In the genomic region with DNA sequence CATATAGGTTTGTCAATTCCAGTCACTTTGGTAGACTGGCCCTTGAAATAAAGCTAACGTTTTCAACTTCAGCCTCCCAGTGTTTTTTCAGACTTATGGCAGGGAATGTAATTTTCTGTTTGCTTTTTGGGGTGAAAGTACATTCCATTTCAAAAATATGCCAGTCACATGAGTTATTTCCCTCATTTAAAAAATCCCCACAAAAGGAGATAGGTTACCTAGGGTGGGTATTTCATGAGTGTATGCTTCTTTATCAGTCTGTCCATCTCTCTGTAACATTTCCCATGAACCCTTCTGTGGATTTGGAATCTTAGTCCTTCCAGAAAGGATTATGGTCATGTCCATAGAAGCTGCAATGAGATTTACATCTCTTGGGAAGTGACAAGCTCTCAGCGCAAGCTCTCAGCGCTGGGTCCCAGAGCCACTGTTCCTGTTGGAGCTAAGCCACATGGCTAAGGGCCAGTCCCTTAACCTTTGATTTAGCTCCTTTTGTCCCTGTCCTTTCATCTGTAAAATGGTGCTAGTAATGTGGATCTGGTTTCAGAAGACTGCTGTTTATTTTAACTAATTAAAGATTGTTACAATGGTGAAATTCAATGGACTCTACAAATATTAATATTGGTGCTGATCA, we compare ENCODE assay signal across 14 cellular contexts.
DNase-seq lines count a peak whose midpoint lies in the region; ATAC-seq, FAIRE-seq and TF ChIP-seq lines count a peak whose summit lies in the region.
"Had no signal": no experiment of that assay in that cellular context is flagged by ENCODE, and none has a peak within 500 bp of the region (broad histone marks: within the 10 kb centered on the region; RNA-seq: fewer than 3 reads in every experiment).

No MANE protein-coding gene starts in this region.

- CTCF ChIA-PET in WTC11 (lab: Charles Lee), result interaction anchor here (0.6 to 1.6 kb wide), 6 partner anchors 9 to 891 kb away, joined by 3 to 6 read pairs (median 4); no protein-coding TSS in a partner anchor

- no peak overlapping the region for H3K4me3 Mint-ChIP-seq in WTC11
- H3K4me3 Mint-ChIP-seq: activated naive CD8-positive, alpha-beta T cell treated with anti-CD3 and anti-CD28 coated beads, Interleukin-2, amount 10 ng/mL, durations not matched to agents 7 days and 5 days had no signal

- DNase-seq in Caki2 (ENCODE audit: low read depth) (peak; percentile 44), NCI-H1092 treated with DMSO at 0.1 percent for 48 hours (lab: John Stamatoyannopoulos, UW) (peak; percentile 84), WTC11 (ENCODE audit: low spot score) (no peak), lower lobe of right lung (no peak), frontal cortex (ENCODE audit: low spot score in 2 of 2) (no peak)
- DNase-seq in activated CD4-positive, alpha-beta T cell treated with anti-CD3 and anti-CD28 coated beads, Interleukin-2, amount 50 U/mL, for 48 hours, result no peak
- DNase-seq in activated naive CD4-positive, alpha-beta T cell treated with Interleukin-2 at 50 U/mL for 16 hours, result no peak
- DNase-seq: activated CD8-positive, alpha-beta memory T cell treated with anti-CD3 and anti-CD28 coated beads for 24 hours; activated naive CD8-positive, alpha-beta T cell treated with anti-CD3 and anti-CD28 coated beads, Interleukin-2, amount 10 ng/mL, durations not matched to agents 7 days and 5 days; MV-4-11; PC-3 had no signal

- TF ChIP-seq CTCF in WTC11 (IDR thresholded peaks at IDR 0.05) (no peak), lower lobe of right lung (IDR thresholded peaks at IDR 0.05) (no peak)

- POLR2A ChIA-PET in WTC11 (lab: Charles Lee), result interaction anchor here (0.5 kb wide), 1 partner anchor 265 kb away, joined by 3 read pairs; no protein-coding TSS in a partner anchor

- H3K4me1 ChIP-seq in lower lobe of right lung, result peaks cover 41% of the 10 kb centered on the region

- H3K27ac ChIP-seq in lower lobe of right lung, result no peak overlapping the region
- H3K27ac ChIP-seq: BLaER1 treated with 17β-estradiol and CSF1 and Interleukin-3, amounts not matched to agents 10 nM and 100 nM had no signal

- intact Hi-C loops in lower lobe of right lung (cut with DNase I), result no loop called here

- in situ Hi-C loops in Caki2 (cut with HindIII; ENCODE audit: low pct_unique_long_range_greater_than_20kb, low sequenced_read_pairs), result no loop called here

- ATAC-seq in WTC11, result peak; percentile 23
- ATAC-seq in lower lobe of right lung, result peak; percentile 25 to 29
- ATAC-seq in HG02610 (IDR thresholded peaks at IDR 0.05; ENCODE audit: unreplicated experiment), result no peak
- ATAC-seq: PC-3 had no signal

- peaks cover 37% of the 10 kb centered on the region for H3K4me1 Mint-ChIP-seq in WTC11

- FAIRE-seq in frontal cortex (lab: Jason Lieb, UNC), result no peak
- FAIRE-seq: keratinocyte had no signal

- no peaks in the 10 kb centered on the region for H3K27me3 Mint-ChIP-seq in WTC11 (ENCODE audit: low read depth)
- H3K27me3 Mint-ChIP-seq: activated naive CD8-positive, alpha-beta T cell treated with anti-CD3 and anti-CD28 coated beads, Interleukin-2, amount 10 ng/mL, durations not matched to agents 7 days and 5 days had no signal

- no peaks in the 10 kb centered on the region for H3K9me3 ChIP-seq in lower lobe of right lung
- H3K9me3 ChIP-seq: BLaER1 treated with 17β-estradiol and CSF1 and Interleukin-3, amounts not matched to agents 10 nM and 100 nM had no signal

- H3K27ac Mint-ChIP-seq in WTC11, result no peak overlapping the region
- H3K27ac Mint-ChIP-seq: activated naive CD8-positive, alpha-beta T cell treated with anti-CD3 and anti-CD28 coated beads, Interleukin-2, amount 10 ng/mL, durations not matched to agents 7 days and 5 days had no signal

- H3K4me3 ChIP-seq in lower lobe of right lung, result no peak overlapping the region
- H3K4me3 ChIP-seq: BLaER1 treated with 17β-estradiol and CSF1 and Interleukin-3, amounts not matched to agents 10 nM and 100 nM had no signal

- H3K27me3 ChIP-seq in lower lobe of right lung (ENCODE audit: low read depth), result no peaks in the 10 kb centered on the region
- H3K27me3 ChIP-seq: BLaER1 treated with 17β-estradiol and CSF1 and Interleukin-3, amounts not matched to agents 10 nM and 100 nM had no signal

- H3K9me3 Mint-ChIP-seq in WTC11, result no peaks in the 10 kb centered on the region
- H3K9me3 Mint-ChIP-seq: activated naive CD8-positive, alpha-beta T cell treated with anti-CD3 and anti-CD28 coated beads, Interleukin-2, amount 10 ng/mL, durations not matched to agents 7 days and 5 days had no signal

- H3K36me3 Mint-ChIP-seq in WTC11, result no peaks in the 10 kb centered on the region

- H3K36me3 ChIP-seq in lower lobe of right lung, result no peaks in the 10 kb centered on the region

TF ChIP-seq in WTC11, 78 proteins besides CTCF, POLR2A, EP300 and RAD21 (continues in another document):
- TF ChIP-seq KAT7 (CRISPR knock-in tag; IDR thresholded peaks at IDR 0.05; ENCODE audit: borderline replicate concordance), result no peak
- TF ChIP-seq, protein P1, sequence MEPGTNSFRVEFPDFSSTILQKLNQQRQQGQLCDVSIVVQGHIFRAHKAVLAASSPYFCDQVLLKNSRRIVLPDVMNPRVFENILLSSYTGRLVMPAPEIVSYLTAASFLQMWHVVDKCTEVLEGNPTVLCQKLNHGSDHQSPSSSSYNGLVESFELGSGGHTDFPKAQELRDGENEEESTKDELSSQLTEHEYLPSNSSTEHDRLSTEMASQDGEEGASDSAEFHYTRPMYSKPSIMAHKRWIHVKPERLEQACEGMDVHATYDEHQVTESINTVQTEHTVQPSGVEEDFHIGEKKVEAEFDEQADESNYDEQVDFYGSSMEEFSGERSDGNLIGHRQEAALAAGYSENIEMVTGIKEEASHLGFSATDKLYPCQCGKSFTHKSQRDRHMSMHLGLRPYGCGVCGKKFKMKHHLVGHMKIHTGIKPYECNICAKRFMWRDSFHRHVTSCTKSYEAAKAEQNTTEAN (CRISPR knock-in tag; IDR thresholded peaks at IDR 0.05), result no peak
- TF ChIP-seq MYBL2 (CRISPR knock-in tag; IDR thresholded peaks at IDR 0.05), result no peak
- no peak for TF ChIP-seq PRDM15 (CRISPR knock-in tag; IDR thresholded peaks at IDR 0.05)
- no peak for TF ChIP-seq ZNF138 (CRISPR knock-in tag; conservative IDR thresholded peaks at IDR 0.05)
- no peak for TF ChIP-seq NFYB (CRISPR knock-in tag; conservative IDR thresholded peaks at IDR 0.05; ENCODE audit: low read depth)
- TF ChIP-seq ZNF232 (CRISPR knock-in tag; IDR thresholded peaks at IDR 0.05), result no peak
- TF ChIP-seq, protein P2, sequence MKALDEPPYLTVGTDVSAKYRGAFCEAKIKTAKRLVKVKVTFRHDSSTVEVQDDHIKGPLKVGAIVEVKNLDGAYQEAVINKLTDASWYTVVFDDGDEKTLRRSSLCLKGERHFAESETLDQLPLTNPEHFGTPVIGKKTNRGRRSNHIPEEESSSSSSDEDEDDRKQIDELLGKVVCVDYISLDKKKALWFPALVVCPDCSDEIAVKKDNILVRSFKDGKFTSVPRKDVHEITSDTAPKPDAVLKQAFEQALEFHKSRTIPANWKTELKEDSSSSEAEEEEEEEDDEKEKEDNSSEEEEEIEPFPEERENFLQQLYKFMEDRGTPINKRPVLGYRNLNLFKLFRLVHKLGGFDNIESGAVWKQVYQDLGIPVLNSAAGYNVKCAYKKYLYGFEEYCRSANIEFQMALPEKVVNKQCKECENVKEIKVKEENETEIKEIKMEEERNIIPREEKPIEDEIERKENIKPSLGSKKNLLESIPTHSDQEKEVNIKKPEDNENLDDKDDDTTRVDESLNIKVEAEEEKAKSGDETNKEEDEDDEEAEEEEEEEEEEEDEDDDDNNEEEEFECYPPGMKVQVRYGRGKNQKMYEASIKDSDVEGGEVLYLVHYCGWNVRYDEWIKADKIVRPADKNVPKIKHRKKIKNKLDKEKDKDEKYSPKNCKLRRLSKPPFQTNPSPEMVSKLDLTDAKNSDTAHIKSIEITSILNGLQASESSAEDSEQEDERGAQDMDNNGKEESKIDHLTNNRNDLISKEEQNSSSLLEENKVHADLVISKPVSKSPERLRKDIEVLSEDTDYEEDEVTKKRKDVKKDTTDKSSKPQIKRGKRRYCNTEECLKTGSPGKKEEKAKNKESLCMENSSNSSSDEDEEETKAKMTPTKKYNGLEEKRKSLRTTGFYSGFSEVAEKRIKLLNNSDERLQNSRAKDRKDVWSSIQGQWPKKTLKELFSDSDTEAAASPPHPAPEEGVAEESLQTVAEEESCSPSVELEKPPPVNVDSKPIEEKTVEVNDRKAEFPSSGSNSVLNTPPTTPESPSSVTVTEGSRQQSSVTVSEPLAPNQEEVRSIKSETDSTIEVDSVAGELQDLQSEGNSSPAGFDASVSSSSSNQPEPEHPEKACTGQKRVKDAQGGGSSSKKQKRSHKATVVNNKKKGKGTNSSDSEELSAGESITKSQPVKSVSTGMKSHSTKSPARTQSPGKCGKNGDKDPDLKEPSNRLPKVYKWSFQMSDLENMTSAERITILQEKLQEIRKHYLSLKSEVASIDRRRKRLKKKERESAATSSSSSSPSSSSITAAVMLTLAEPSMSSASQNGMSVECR (CRISPR knock-in tag; IDR thresholded peaks at IDR 0.05; ENCODE audit: borderline replicate concordance), result no peak
- no peak for TF ChIP-seq ZNF219 (CRISPR knock-in tag; IDR thresholded peaks at IDR 0.05; ENCODE audit: borderline replicate concordance)

Comparison
In these comparisons a context has a peak if more than half of its experiments do, and no peak if none do; other contexts are left out.
1. DNase-seq: peak in Caki2 (single experiment) and NCI-H1092 treated with DMSO at 0.1 percent for 48 hours (single experiment); none in WTC11 (single experiment), lower lobe of right lung (single experiment), activated CD4-positive, alpha-beta T cell treated with anti-CD3 and anti-CD28 coated beads, Interleukin-2, amount 50 U/mL, for 48 hours (0 of 2), frontal cortex (0 of 2) and activated naive CD4-positive, alpha-beta T cell treated with Interleukin-2 at 50 U/mL for 16 hours (single experiment).